ENCODE assay signal across 1 cellular context in the genomic region with DNA sequence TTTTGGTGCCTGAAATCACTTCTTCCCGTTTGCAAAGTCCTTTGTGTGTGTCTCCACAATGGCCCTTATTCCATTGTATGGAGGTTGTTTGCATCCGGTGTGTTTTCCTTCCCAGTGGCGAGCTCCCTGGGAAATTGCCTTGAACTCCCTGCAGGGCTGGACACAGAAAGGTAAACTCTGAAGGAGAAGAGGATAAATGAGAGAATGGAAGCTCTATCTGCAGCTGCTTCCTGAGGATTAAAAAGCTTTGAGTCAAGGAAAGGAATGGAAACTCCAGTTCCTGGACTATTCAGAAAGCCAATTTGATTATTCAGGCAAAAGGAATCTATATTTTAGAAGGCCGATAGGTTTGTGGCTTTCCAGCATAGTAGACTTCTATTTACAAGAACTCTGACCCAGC.
TF ChIP-seq lines count a peak whose summit lies in the region.

No MANE protein-coding gene starts in this region.

TF ChIP-seq in HepG2, 621 proteins besides CTCF, POLR2A, EP300 and RAD21 (continued from another document):
- TF ChIP-seq, protein P1, sequence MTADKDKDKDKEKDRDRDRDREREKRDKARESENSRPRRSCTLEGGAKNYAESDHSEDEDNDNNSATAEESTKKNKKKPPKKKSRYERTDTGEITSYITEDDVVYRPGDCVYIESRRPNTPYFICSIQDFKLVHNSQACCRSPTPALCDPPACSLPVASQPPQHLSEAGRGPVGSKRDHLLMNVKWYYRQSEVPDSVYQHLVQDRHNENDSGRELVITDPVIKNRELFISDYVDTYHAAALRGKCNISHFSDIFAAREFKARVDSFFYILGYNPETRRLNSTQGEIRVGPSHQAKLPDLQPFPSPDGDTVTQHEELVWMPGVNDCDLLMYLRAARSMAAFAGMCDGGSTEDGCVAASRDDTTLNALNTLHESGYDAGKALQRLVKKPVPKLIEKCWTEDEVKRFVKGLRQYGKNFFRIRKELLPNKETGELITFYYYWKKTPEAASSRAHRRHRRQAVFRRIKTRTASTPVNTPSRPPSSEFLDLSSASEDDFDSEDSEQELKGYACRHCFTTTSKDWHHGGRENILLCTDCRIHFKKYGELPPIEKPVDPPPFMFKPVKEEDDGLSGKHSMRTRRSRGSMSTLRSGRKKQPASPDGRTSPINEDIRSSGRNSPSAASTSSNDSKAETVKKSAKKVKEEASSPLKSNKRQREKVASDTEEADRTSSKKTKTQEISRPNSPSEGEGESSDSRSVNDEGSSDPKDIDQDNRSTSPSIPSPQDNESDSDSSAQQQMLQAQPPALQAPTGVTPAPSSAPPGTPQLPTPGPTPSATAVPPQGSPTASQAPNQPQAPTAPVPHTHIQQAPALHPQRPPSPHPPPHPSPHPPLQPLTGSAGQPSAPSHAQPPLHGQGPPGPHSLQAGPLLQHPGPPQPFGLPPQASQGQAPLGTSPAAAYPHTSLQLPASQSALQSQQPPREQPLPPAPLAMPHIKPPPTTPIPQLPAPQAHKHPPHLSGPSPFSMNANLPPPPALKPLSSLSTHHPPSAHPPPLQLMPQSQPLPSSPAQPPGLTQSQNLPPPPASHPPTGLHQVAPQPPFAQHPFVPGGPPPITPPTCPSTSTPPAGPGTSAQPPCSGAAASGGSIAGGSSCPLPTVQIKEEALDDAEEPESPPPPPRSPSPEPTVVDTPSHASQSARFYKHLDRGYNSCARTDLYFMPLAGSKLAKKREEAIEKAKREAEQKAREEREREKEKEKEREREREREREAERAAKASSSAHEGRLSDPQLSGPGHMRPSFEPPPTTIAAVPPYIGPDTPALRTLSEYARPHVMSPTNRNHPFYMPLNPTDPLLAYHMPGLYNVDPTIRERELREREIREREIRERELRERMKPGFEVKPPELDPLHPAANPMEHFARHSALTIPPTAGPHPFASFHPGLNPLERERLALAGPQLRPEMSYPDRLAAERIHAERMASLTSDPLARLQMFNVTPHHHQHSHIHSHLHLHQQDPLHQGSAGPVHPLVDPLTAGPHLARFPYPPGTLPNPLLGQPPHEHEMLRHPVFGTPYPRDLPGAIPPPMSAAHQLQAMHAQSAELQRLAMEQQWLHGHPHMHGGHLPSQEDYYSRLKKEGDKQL (CRISPR knock-in tag; IDR thresholded peaks at IDR 0.05; ENCODE audit: low read depth) = no peak
- TF ChIP-seq, protein P2, sequence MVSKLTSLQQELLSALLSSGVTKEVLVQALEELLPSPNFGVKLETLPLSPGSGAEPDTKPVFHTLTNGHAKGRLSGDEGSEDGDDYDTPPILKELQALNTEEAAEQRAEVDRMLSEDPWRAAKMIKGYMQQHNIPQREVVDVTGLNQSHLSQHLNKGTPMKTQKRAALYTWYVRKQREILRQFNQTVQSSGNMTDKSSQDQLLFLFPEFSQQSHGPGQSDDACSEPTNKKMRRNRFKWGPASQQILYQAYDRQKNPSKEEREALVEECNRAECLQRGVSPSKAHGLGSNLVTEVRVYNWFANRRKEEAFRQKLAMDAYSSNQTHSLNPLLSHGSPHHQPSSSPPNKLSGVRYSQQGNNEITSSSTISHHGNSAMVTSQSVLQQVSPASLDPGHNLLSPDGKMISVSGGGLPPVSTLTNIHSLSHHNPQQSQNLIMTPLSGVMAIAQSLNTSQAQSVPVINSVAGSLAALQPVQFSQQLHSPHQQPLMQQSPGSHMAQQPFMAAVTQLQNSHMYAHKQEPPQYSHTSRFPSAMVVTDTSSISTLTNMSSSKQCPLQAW (CRISPR knock-in tag; IDR thresholded peaks at IDR 0.05) = 0 out of 2 replicates have a peak, but pooled peaks have one; percentile 48
- TF ChIP-seq SYNCRIP (IDR thresholded peaks at IDR 0.05; ENCODE audit: insufficient read depth, low read depth, low read length) = no peak
- TF ChIP-seq, protein P3, sequence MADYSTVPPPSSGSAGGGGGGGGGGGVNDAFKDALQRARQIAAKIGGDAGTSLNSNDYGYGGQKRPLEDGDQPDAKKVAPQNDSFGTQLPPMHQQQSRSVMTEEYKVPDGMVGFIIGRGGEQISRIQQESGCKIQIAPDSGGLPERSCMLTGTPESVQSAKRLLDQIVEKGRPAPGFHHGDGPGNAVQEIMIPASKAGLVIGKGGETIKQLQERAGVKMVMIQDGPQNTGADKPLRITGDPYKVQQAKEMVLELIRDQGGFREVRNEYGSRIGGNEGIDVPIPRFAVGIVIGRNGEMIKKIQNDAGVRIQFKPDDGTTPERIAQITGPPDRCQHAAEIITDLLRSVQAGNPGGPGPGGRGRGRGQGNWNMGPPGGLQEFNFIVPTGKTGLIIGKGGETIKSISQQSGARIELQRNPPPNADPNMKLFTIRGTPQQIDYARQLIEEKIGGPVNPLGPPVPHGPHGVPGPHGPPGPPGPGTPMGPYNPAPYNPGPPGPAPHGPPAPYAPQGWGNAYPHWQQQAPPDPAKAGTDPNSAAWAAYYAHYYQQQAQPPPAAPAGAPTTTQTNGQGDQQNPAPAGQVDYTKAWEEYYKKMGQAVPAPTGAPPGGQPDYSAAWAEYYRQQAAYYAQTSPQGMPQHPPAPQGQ (CRISPR knock-in tag; IDR thresholded peaks at IDR 0.05; ENCODE audit: borderline replicate concordance) = no peak
- TF ChIP-seq, protein P4, sequence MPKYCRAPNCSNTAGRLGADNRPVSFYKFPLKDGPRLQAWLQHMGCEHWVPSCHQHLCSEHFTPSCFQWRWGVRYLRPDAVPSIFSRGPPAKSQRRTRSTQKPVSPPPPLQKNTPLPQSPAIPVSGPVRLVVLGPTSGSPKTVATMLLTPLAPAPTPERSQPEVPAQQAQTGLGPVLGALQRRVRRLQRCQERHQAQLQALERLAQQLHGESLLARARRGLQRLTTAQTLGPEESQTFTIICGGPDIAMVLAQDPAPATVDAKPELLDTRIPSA (CRISPR knock-in tag; IDR thresholded peaks at IDR 0.05; ENCODE audit: borderline replicate concordance) = no peak
- TF ChIP-seq ZNF709 (CRISPR knock-in tag; IDR thresholded peaks at IDR 0.05) = no peak
- no peak for TF ChIP-seq ZKSCAN8 (CRISPR knock-in tag; IDR thresholded peaks at IDR 0.05; ENCODE audit: borderline replicate concordance)
- TF ChIP-seq GATAD2A (CRISPR knock-in tag; IDR thresholded peaks at IDR 0.05) = no peak
- no peak for TF ChIP-seq MBNL3 (CRISPR knock-in tag; conservative IDR thresholded peaks at IDR 0.05)
- TF ChIP-seq HOXA7 (CRISPR knock-in tag; IDR thresholded peaks at IDR 0.05) = no peak
- no peak for TF ChIP-seq GABPA (IDR thresholded peaks at IDR 0.05; ENCODE audit: low read depth, low read length)
- TF ChIP-seq GABPA (CRISPR knock-in tag; IDR thresholded peaks at IDR 0.05; ENCODE audit: low read depth) = 0 out of 2 replicates have a peak, but pooled peaks have one; percentile 21
- TF ChIP-seq CBFB (CRISPR knock-in tag; IDR thresholded peaks at IDR 0.05) = no peak
- TF ChIP-seq, protein P5, sequence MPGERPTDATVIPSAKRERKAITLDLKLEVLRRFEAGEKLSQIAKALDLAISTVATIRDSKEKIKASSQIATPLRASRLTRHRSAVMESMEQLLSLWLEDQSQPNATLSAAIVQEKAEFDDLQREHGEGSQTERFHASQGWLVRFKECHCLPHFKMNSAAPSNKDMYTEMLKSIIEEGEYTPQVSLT (CRISPR knock-in tag; IDR thresholded peaks at IDR 0.05; ENCODE audit: borderline replicate concordance, low read depth) = no peak
- peak; percentile 46; the same call in 1 of the 2 replicates for TF ChIP-seq RARA (CRISPR knock-in tag; IDR thresholded peaks at IDR 0.05)
- TF ChIP-seq ZNF768 (CRISPR knock-in tag; IDR thresholded peaks at IDR 0.05) = no peak
- TF ChIP-seq, protein P6, sequence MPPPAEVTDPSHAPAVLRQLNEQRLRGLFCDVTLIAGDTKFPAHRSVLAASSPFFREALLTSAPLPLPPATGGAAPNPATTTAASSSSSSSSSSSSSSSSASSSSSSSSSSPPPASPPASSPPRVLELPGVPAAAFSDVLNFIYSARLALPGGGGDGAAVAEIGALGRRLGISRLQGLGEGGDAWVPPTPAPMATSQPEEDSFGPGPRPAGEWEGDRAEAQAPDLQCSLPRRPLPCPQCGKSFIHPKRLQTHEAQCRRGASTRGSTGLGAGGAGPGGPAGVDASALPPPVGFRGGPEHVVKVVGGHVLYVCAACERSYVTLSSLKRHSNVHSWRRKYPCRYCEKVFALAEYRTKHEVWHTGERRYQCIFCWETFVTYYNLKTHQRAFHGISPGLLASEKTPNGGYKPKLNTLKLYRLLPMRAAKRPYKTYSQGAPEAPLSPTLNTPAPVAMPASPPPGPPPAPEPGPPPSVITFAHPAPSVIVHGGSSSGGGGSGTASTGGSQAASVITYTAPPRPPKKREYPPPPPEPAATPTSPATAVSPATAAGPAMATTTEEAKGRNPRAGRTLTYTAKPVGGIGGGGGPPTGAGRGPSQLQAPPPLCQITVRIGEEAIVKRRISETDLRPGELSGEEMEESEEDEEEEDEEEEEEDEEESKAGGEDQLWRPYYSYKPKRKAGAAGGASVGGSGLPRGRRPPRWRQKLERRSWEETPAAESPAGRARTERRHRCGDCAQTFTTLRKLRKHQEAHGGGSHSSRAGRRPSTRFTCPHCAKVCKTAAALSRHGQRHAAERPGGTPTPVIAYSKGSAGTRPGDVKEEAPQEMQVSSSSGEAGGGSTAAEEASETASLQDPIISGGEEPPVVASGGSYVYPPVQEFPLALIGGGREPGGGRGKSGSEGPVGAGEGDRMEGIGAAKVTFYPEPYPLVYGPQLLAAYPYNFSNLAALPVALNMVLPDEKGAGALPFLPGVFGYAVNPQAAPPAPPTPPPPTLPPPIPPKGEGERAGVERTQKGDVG (CRISPR knock-in tag; IDR thresholded peaks at IDR 0.05; ENCODE audit: borderline replicate concordance) = no peak
- no peak for TF ChIP-seq ZNF720 (CRISPR knock-in tag; IDR thresholded peaks at IDR 0.05)
- TF ChIP-seq RCOR2 (CRISPR knock-in tag; IDR thresholded peaks at IDR 0.05) = 0 out of 2 replicates have a peak, but pooled peaks have one; percentile 34
- no peak for TF ChIP-seq SP5 (CRISPR knock-in tag; IDR thresholded peaks at IDR 0.05; ENCODE audit: borderline replicate concordance, low read depth)
- TF ChIP-seq ZNF225 (CRISPR knock-in tag; IDR thresholded peaks at IDR 0.05) = no peak
- TF ChIP-seq, protein P7, sequence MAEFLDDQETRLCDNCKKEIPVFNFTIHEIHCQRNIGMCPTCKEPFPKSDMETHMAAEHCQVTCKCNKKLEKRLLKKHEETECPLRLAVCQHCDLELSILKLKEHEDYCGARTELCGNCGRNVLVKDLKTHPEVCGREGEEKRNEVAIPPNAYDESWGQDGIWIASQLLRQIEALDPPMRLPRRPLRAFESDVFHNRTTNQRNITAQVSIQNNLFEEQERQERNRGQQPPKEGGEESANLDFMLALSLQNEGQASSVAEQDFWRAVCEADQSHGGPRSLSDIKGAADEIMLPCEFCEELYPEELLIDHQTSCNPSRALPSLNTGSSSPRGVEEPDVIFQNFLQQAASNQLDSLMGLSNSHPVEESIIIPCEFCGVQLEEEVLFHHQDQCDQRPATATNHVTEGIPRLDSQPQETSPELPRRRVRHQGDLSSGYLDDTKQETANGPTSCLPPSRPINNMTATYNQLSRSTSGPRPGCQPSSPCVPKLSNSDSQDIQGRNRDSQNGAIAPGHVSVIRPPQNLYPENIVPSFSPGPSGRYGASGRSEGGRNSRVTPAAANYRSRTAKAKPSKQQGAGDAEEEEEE (CRISPR knock-in tag; IDR thresholded peaks at IDR 0.05; ENCODE audit: borderline replicate concordance) = no peak
- no peak for TF ChIP-seq CHD2 (IDR thresholded peaks at IDR 0.05; ENCODE audit: low read depth, low read length)
- TF ChIP-seq, protein P8, sequence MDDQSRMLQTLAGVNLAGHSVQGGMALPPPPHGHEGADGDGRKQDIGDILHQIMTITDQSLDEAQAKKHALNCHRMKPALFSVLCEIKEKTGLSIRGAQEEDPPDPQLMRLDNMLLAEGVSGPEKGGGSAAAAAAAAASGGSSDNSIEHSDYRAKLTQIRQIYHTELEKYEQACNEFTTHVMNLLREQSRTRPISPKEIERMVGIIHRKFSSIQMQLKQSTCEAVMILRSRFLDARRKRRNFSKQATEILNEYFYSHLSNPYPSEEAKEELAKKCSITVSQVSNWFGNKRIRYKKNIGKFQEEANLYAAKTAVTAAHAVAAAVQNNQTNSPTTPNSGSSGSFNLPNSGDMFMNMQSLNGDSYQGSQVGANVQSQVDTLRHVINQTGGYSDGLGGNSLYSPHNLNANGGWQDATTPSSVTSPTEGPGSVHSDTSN (CRISPR knock-in tag; IDR thresholded peaks at IDR 0.05; ENCODE audit: borderline replicate concordance) = no peak
- no peak for TF ChIP-seq ZNF256 (CRISPR knock-in tag; conservative IDR thresholded peaks at IDR 0.05)
- TF ChIP-seq ZNF292 (CRISPR knock-in tag; IDR thresholded peaks at IDR 0.05; ENCODE audit: borderline replicate concordance, low read depth) = no peak
- TF ChIP-seq SOX5 (CRISPR knock-in tag; IDR thresholded peaks at IDR 0.05; ENCODE audit: borderline replicate concordance) = peak; percentile 75; the same call in 1 of the 2 replicates
- TF ChIP-seq, protein P9, sequence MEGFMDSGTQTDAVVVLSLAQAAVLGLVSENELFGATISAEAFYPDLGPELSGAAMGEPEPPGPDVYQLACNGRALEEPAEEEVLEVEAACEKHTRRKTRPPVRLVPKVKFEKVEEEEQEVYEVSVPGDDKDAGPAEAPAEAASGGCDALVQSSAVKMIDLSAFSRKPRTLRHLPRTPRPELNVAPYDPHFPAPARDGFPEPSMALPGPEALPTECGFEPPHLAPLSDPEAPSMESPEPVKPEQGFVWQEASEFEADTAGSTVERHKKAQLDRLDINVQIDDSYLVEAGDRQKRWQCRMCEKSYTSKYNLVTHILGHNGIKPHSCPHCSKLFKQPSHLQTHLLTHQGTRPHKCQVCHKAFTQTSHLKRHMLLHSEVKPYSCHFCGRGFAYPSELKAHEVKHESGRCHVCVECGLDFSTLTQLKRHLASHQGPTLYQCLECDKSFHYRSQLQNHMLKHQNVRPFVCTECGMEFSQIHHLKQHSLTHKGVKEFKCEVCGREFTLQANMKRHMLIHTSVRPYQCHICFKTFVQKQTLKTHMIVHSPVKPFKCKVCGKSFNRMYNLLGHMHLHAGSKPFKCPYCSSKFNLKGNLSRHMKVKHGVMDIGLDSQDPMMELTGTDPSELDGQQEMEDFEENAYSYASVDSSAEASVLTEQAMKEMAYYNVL (CRISPR knock-in tag; IDR thresholded peaks at IDR 0.05; ENCODE audit: borderline replicate concordance) = peak; percentile 60; the same call in 1 of the 2 replicates
- no peak for TF ChIP-seq ZNF652 (CRISPR knock-in tag; IDR thresholded peaks at IDR 0.05; ENCODE audit: borderline replicate concordance, low read depth)
